Comparison of ENCODE assay signal across 8 cellular contexts in genomic region chr3:129399145-129399894, GRCh38. TPM values are rescaled to one million over a fixed set of nuclear protein-coding genes. Genes with fewer than 3 reads are reported as not detected.
A peak's percentile ranks its signal among the peaks of the same experiment; 100 is the strongest.
DNase-seq lines count a peak whose midpoint lies in the region; ATAC-seq and TF ChIP-seq lines count a peak whose summit lies in the region.

No MANE protein-coding gene starts in this region.

- TF ChIP-seq CTCF in GM12875 (IDR thresholded peaks at IDR 0.05; ENCODE audit: borderline replicate concordance, insufficient read depth, low read depth, low read length), result peak; percentile 81

- H3K4me3 ChIP-seq in GM12875 (ENCODE audit: low read depth, low read length), result peak overlapping the region; percentile 78

- DNase-seq in NCI-H1417 (lab: John Stamatoyannopoulos, UW) (peak; percentile 95 to 99 (median 97)), SW480 (ENCODE audit: low spot score) (peak; percentile 96), amniotic stem cell (lab: John Stamatoyannopoulos, UW) (peak; percentile 92), left cardiac atrium (peak; percentile 82), posterior vena cava (ENCODE audit: low spot score) (peak; percentile 89), ureter (ENCODE audit: low spot score) (peak; percentile 85)

- intact Hi-C loops in left cardiac atrium (cut with DNase I) (no loop called here), posterior vena cava (cut with DNase I) (no loop called here)

- ATAC-seq in HG02763 (IDR thresholded peaks at IDR 0.05; ENCODE audit: unreplicated experiment) (peak; percentile 70), left cardiac atrium (peak; percentile 91 to 92)

RNA-seq across cellular contexts. Expression of gene EFCAB12, which starts 29.1 kb away (rescaled TPM):
- total RNA-seq in left cardiac atrium (under 1 TPM; 0.32 to 0.37 TPM), posterior vena cava (under 1 TPM; 0.05 to 0.14 TPM), ureter (0.26 TPM)

RNA-seq across cellular contexts. Expression of gene MBD4, which starts 40.4 kb away (rescaled TPM):
- 10 to 100 TPM; 18.7 to 48.9 TPM for total RNA-seq in left cardiac atrium
- 10 to 100 TPM; 23.1 to 24.9 TPM for total RNA-seq in posterior vena cava
- 31.6 TPM for total RNA-seq in ureter

RNA-seq across cellular contexts. Expression of gene IFT122, which starts 40.7 kb away (rescaled TPM):
- 10 to 100 TPM; 20.2 to 43.4 TPM for total RNA-seq in left cardiac atrium
- total RNA-seq in posterior vena cava, result 10 to 100 TPM; 22.0 to 22.5 TPM
- total RNA-seq in ureter, result 37.6 TPM

Comparison
In these comparisons a context has a peak if more than half of its experiments do, and no peak if none do; other contexts are left out.
1. Peak in every context shown above with its lines: DNase-seq, ATAC-seq and H3K4me3 ChIP-seq.